8 cellular contexts compared by ENCODE assay signal in the genomic region with DNA sequence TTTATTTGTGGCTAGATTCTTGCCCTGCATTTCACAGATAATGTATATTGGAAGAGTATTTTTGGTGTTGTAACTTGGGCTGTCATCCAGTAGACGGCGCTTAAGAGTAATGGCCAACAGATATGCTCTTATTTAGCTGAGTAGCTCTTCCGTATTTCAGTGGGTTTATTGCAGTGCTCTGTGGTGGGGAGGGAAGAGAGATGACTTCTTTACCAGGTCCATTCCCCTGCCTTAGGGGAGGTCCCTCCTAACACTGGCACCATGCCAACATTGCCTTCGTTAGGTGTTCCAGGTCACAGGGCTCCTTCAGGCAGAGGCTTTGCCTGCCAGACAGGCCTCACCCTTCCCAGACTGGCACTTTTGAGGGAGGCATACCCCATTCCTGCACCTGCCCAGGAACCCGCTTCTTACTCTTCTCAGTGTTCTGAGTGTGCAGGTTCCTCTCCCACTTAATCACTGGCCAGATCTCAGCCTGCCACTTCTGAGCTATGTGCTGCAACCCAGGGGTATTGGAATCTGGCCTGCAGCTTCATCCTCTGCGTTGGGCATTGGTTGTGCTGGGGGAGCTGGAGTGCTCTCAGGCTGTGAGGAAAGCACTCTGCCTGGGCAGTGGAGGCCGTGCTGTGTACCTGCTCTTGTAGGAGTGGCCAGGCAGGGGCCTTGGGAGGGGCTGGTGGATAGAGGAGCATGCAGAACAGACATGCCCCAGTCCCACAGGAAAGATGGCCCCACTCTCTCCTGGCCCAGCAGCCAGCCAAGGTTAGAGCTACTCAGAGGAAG. TPM values are rescaled to one million over a fixed set of nuclear protein-coding genes. Genes with fewer than 3 reads are reported as not detected.
DNase-seq lines count a peak whose midpoint lies in the region; ATAC-seq and TF ChIP-seq lines count a peak whose summit lies in the region.

No MANE protein-coding gene starts in this region.

- ATAC-seq in GM19324 (IDR thresholded peaks at IDR 0.05; ENCODE audit: low FRiP score, unreplicated experiment) (peak; percentile 78), HG03280 (IDR thresholded peaks at IDR 0.05; ENCODE audit: unreplicated experiment) (peak; percentile 92), upper lobe of right lung (peak; percentile 92)

- H3K9me3 ChIP-seq in upper lobe of right lung: no peaks in the 10 kb centered on the region

- intact Hi-C loops in upper lobe of right lung (cut with DNase I): no loop called here

- no peaks in the 10 kb centered on the region for H3K27me3 ChIP-seq in upper lobe of right lung

- peak; percentile 3 for DNase-seq in DMS153 treated with DMSO at 0.1 percent for 48 hours (lab: John Stamatoyannopoulos, UW; ENCODE audit: unreplicated experiment)
- no peak for DNase-seq in DMS153 (lab: John Stamatoyannopoulos, UW)
- DNase-seq in SKM-1 treated with dmso at 0.1 percent for 144 hours (lab: John Stamatoyannopoulos, UW; ENCODE audit: unreplicated experiment): peak; percentile 68
- DNase-seq in glomerular endothelial cell (ENCODE audit: extremely low read depth, low read depth, low spot score): peak; percentile 18
- peak; percentile 78 for DNase-seq in upper lobe of right lung
- no peak for DNase-seq in NCI-H187 (lab: John Stamatoyannopoulos, UW)

- H3K4me3 ChIP-seq in upper lobe of right lung: no peak overlapping the region

- no peak overlapping the region for H3K27ac ChIP-seq in upper lobe of right lung

- no peaks in the 10 kb centered on the region for H3K4me1 ChIP-seq in upper lobe of right lung

- peak; percentile 51 for TF ChIP-seq CTCF in upper lobe of right lung (IDR thresholded peaks at IDR 0.05)

- H3K36me3 ChIP-seq in upper lobe of right lung: no peaks in the 10 kb centered on the region

RNA-seq across cellular contexts. Expression of gene SLN, which starts 29.4 kb away (rescaled TPM):
- total RNA-seq in glomerular endothelial cell (2.1 TPM in 1 of 2 replicates, not detected in the other), upper lobe of right lung (1.0 TPM)

Comparison
In these comparisons a context has a peak if more than half of its experiments do, and no peak if none do; other contexts are left out.
1. DNase-seq: peak in DMS153 treated with DMSO at 0.1 percent for 48 hours (single experiment), SKM-1 treated with dmso at 0.1 percent for 144 hours (single experiment), glomerular endothelial cell (single experiment) and upper lobe of right lung (single experiment); none in DMS153 (single experiment) and NCI-H187 (0 of 2).
2. Peak in every context shown above with its lines, with median percentiles within 50 percentile points of each other: ATAC-seq.